ENCODE assay signal across 2 cellular contexts in genomic region chr19:410243-410781, GRCh38.
A peak's percentile ranks its signal among the peaks of the same experiment; 100 is the strongest.
TF ChIP-seq lines count a peak whose summit lies in the region.

No MANE protein-coding gene starts in this region.

TF ChIP-seq in GM23338, 12 proteins besides CTCF, POLR2A, EP300 and RAD21:
- TF ChIP-seq NANOG (IDR thresholded peaks at IDR 0.05; ENCODE audit: borderline replicate concordance) (no peak), ZNF114 (CRISPR knock-in tag; IDR thresholded peaks at IDR 0.05) (no peak), EZH2phosphoT487 (IDR thresholded peaks at IDR 0.05; ENCODE audit: unreplicated experiment) (no peak), ETS1 (IDR thresholded peaks at IDR 0.05) (no peak), STAT1 (IDR thresholded peaks at IDR 0.05; ENCODE audit: unreplicated experiment) (no peak), ZNF462 (CRISPR knock-in tag; IDR thresholded peaks at IDR 0.05) (no peak), POLR2AphosphoS5 (IDR thresholded peaks at IDR 0.05; ENCODE audit: low read depth) (no peak), REST (IDR thresholded peaks at IDR 0.05; ENCODE audit: unreplicated experiment) (no peak), EZH2 (IDR thresholded peaks at IDR 0.05; ENCODE audit: low read depth, unreplicated experiment) (no peak), CREB1 (CRISPR knock-in tag; IDR thresholded peaks at IDR 0.05; ENCODE audit: low read depth) (no peak), ZNF331 (CRISPR knock-in tag; IDR thresholded peaks at IDR 0.05; ENCODE audit: low read depth) (no peak)

TF ChIP-seq in HepG2, 621 proteins besides CTCF, POLR2A, EP300 and RAD21:
- no peak for TF ChIP-seq ZFYVE20 (CRISPR knock-in tag; IDR thresholded peaks at IDR 0.05; ENCODE audit: borderline replicate concordance, low read depth)
- TF ChIP-seq KAT2B (IDR thresholded peaks at IDR 0.05; ENCODE audit: borderline replicate concordance, low read depth, low read length), result peak; percentile 89
